ENCODE assay signal across 13 cellular contexts in the genomic region with DNA sequence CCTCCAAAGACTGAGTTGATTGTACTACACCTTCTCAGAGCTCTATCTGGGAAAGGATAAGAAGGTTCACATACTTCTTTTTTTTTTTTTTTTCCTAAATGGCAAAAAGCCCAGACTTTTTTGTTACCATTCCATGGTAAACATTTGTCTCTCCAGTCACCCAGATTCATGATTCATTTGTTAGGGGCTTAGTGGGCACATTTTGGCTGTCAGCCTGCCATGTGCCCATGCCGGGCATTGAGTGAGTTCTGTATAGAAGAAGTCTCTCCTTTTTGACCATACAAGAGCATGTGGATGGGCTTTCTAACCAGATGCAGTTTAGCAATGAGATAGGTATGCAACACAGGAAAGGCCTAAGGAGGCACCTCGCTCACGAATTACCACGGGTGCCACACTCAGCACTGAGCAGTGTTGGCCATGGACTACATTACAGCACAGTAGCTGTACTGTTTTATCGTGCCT.
DNase-seq lines count a peak whose midpoint lies in the region; ATAC-seq, FAIRE-seq and TF ChIP-seq lines count a peak whose summit lies in the region.
"Had no signal": no experiment of that assay in that cellular context is flagged by ENCODE, and none has a peak within 500 bp of the region (broad histone marks: within the 10 kb centered on the region; RNA-seq: fewer than 3 reads in every experiment).

No MANE protein-coding gene starts in this region.

- POLR2A ChIA-PET in PC-3 (lab: Charles Lee; ENCODE audit: unreplicated experiment) (no interaction called here), endothelial cell of umbilical vein (lab: Charles Lee) (interaction anchor here (0.7 kb wide), 1 partner anchor 17 kb away, joined by 3 read pairs; no protein-coding TSS in a partner anchor)

- H4K20me1 ChIP-seq in PC-3 (ENCODE audit: low read length) (no peaks in the 10 kb centered on the region), endothelial cell of umbilical vein (replicated peaks; ENCODE audit: control insufficient read depth, extremely low read depth, insufficient read depth, low read length) (no peaks in the 10 kb centered on the region)

- TF ChIP-seq POLR2A in endothelial cell of umbilical vein (IDR thresholded peaks at IDR 0.05; ENCODE audit: low read depth, low read length) = no peak

- no peaks in the 10 kb centered on the region for H3K9me1 ChIP-seq in endothelial cell of umbilical vein (replicated peaks; ENCODE audit: control insufficient read depth, extremely low read depth, insufficient read depth, low read length)

- H3K79me2 ChIP-seq in PC-3 (ENCODE audit: low read length) (no peaks in the 10 kb centered on the region), endothelial cell of umbilical vein (ENCODE audit: control insufficient read depth, insufficient read depth, low read length) (no peaks in the 10 kb centered on the region)

- H3K4me2 ChIP-seq in PC-3 (ENCODE audit: low read length) (no peak overlapping the region), endothelial cell of umbilical vein (ENCODE audit: insufficient read depth, low read length) (no peak overlapping the region)

- ATAC-seq in PC-3 (no peak; the same call in 1 of the 2 replicates), GM18520 (IDR thresholded peaks at IDR 0.05; ENCODE audit: unreplicated experiment) (no peak)
- ATAC-seq: CD8-positive, alpha-beta T cell; GM12878; left colon had no signal

- H3K27me3 ChIP-seq in PC-3 (ENCODE audit: low read length) (no peaks in the 10 kb centered on the region), endothelial cell of umbilical vein (ENCODE audit: control insufficient read depth in 2 of 2, insufficient read depth in 2 of 2, low read length in 2 of 2) (no peaks in the 10 kb centered on the region)

- peak; percentile 81 for DNase-seq in EL
- DNase-seq in PC-3 = peak; percentile 40
- peak; percentile 85 for DNase-seq in endothelial cell of umbilical vein (ENCODE audit: low read depth, low spot score)
- peak; percentile 4 for DNase-seq in pulmonary artery endothelial cell (ENCODE audit: low read depth, low spot score)
- DNase-seq in NK-92 (lab: John Stamatoyannopoulos, UW; ENCODE audit: unreplicated experiment) = no peak
- no peak for DNase-seq in posterior cingulate gyrus
- no peak for DNase-seq in activated CD4-positive, CD25-positive, alpha-beta regulatory T cell (lab: John Stamatoyannopoulos, UW)
- DNase-seq: activated CD4-positive, alpha-beta T cell treated with anti-CD3 and anti-CD28 coated beads, Interleukin-2, amount 50 U/mL, for 4 hours; CD8-positive, alpha-beta T cell; left colon had no signal

- no peak overlapping the region for H3K9ac ChIP-seq in PC-3 (ENCODE audit: low read length)
- no peak overlapping the region for H3K9ac ChIP-seq in endothelial cell of umbilical vein (replicated peaks; ENCODE audit: extremely low read depth, insufficient read depth, low read length)

- TF ChIP-seq CTCF in PC-3 (conservative IDR thresholded peaks at IDR 0.05; ENCODE audit: low read depth, low read length) (no peak), endothelial cell of umbilical vein (IDR thresholded peaks at IDR 0.05; ENCODE audit: extremely low read depth in 1 of 2, insufficient read depth in 1 of 2, low read depth in 1 of 2, low read length in 2 of 2) (no peak)

- H3K4me3 ChIP-seq in PC-3 (ENCODE audit: low read length) = no peak overlapping the region
- no peak overlapping the region for H3K4me3 ChIP-seq in endothelial cell of umbilical vein (replicated peaks in 1 of 3; ENCODE audit: insufficient read depth in 1 of 3, low read depth in 1 of 3, low read length in 3 of 3)
- H3K4me3 ChIP-seq: GM12878, SK-N-MC had no signal

- H3K9me3 ChIP-seq in PC-3 (ENCODE audit: low read length) (no peaks in the 10 kb centered on the region), endothelial cell of umbilical vein (replicated peaks; ENCODE audit: control insufficient read depth, insufficient read depth, low read length) (no peaks in the 10 kb centered on the region)

- intact Hi-C loops in PC-3 (cut with micrococcal nuclease) = no loop called here
- intact Hi-C loops in endothelial cell of umbilical vein (cut with micrococcal nuclease) = loop anchor here (10.0 kb wide), 1 partner anchor 517 kb away; a partner anchor contains a TSS
- intact Hi-C loops in posterior cingulate gyrus (cut with DNase I) = no loop called here

- H3K4me1 ChIP-seq in PC-3 (ENCODE audit: insufficient read depth, low read length) (no peaks in the 10 kb centered on the region), endothelial cell of umbilical vein (ENCODE audit: control insufficient read depth, extremely low read depth, insufficient read depth, low read length) (peaks cover 9% of the 10 kb centered on the region)

- H3K36me3 ChIP-seq in PC-3 (ENCODE audit: low read depth, low read length) (no peaks in the 10 kb centered on the region), endothelial cell of umbilical vein (ENCODE audit: control insufficient read depth in 2 of 2, extremely low read depth in 1 of 2, insufficient read depth in 2 of 2, low read length in 2 of 2) (no peaks in the 10 kb centered on the region)

- dilution Hi-C loops in endothelial cell of umbilical vein (cut with MboI; ENCODE audit: extremely low pct_ligation_motif_present, low sequenced_read_pairs) = no loop called here

- no peak for FAIRE-seq in endothelial cell of umbilical vein (lab: Jason Lieb, UNC)
- FAIRE-seq: GM12878 had no signal

- no peaks in the 10 kb centered on the region for H3K9me2 ChIP-seq in PC-3 (replicated peaks; ENCODE audit: low read length)

- H2AFZ ChIP-seq in PC-3 (ENCODE audit: low read length) (no peak overlapping the region), endothelial cell of umbilical vein (ENCODE audit: low read depth, low read length) (peak overlapping the region; percentile 58)

- H3K27ac ChIP-seq in PC-3 (ENCODE audit: low read length) (no peak overlapping the region), endothelial cell of umbilical vein (ENCODE audit: insufficient read depth, low read depth, low read length) (no peak overlapping the region)
- H3K27ac ChIP-seq: SK-N-MC had no signal

- CTCF ChIA-PET in PC-3 (lab: Charles Lee) (no interaction called here), endothelial cell of umbilical vein (lab: Charles Lee) (interaction anchor here (1.0 to 1.3 kb wide), 3 partner anchors 14 to 103 kb away, joined by 3 to 4 read pairs (median 4); no protein-coding TSS in a partner anchor)

- no peaks in the 10 kb centered on the region for H3F3A ChIP-seq in PC-3 (ENCODE audit: low read length, unreplicated experiment)

- no TSS peak for BruUV-seq in PC-3 (replicated peaks; lab: Mats Ljungman, UMichigan)
- BruUV-seq in endothelial cell of umbilical vein (replicated peaks; lab: Mats Ljungman, UMichigan) = no TSS peak

TF ChIP-seq in endothelial cell of umbilical vein, 7 proteins besides CTCF, POLR2A, EP300 and RAD21:
- TF ChIP-seq POLR2AphosphoS5 (IDR thresholded peaks at IDR 0.05; ENCODE audit: insufficient read depth, low read depth, low read length) (no peak), JUN (IDR thresholded peaks at IDR 0.05; ENCODE audit: borderline replicate concordance, insufficient read depth, insufficient read length, low read depth) (peak; percentile 19)

Comparison
In these comparisons a context has a peak if more than half of its experiments do, and no peak if none do; other contexts are left out.
1. DNase-seq: peak in EL (single experiment), PC-3 (single experiment), endothelial cell of umbilical vein (single experiment) and pulmonary artery endothelial cell (single experiment); none in NK-92 (single experiment), posterior cingulate gyrus (0 of 10) and activated CD4-positive, CD25-positive, alpha-beta regulatory T cell (0 of 4).